ENCODE assay signal across 8 cellular contexts in genomic region chr19:33080761-33081681, GRCh38. TPM values are rescaled to one million over a fixed set of nuclear protein-coding genes. Genes with fewer than 3 reads are reported as not detected.
DNase-seq lines count a peak whose midpoint lies in the region; ATAC-seq and TF ChIP-seq lines count a peak whose summit lies in the region.

Gene GPATCH1 (plus strand): TSS chr19:33081181. CDS start chr19:33081194, 13 bp downstream.

- H3K4me1 Mint-ChIP-seq in HFFc6 (ENCODE audit: low read depth) = peaks cover 29% of the 10 kb centered on the region
- H3K4me1 Mint-ChIP-seq in activated naive CD8-positive, alpha-beta T cell treated with anti-CD3 and anti-CD28 coated beads, Interleukin-2, amount 10 ng/mL, durations not matched to agents 7 days and 5 days = peaks cover 19% of the 10 kb centered on the region

- TF ChIP-seq CTCF in GM06990 (IDR thresholded peaks at IDR 0.05; ENCODE audit: insufficient read depth, low read length, poor library complexity, severe bottlenecking) (no peak), HFFc6 (IDR thresholded peaks at IDR 0.05) (no peak), parathyroid adenoma (IDR thresholded peaks at IDR 0.05) (no peak), tibial artery (IDR thresholded peaks at IDR 0.05) (no peak)

- H3K4me1 ChIP-seq in parathyroid adenoma (peaks cover 10% of the 10 kb centered on the region), tibial artery (peaks cover 0 to 21% (median 13%) of the 10 kb centered on the region in 4 donors)

- peak within 1 kb of the TSS; percentile 100 for H2AFZ ChIP-seq in parathyroid adenoma

- peak within 1 kb of the TSS; percentile 73 for H3K9ac ChIP-seq in parathyroid adenoma

- H3K4me2 ChIP-seq in parathyroid adenoma (ENCODE audit: low read length) = peak within 1 kb of the TSS; percentile 83

- peaks cover 8% of the 10 kb centered on the region for H3K79me2 ChIP-seq in parathyroid adenoma

- peak within 1 kb of the TSS; percentile 96 for H3K4me3 Mint-ChIP-seq in HFFc6
- peak within 1 kb of the TSS; percentile 97 for H3K4me3 Mint-ChIP-seq in activated naive CD8-positive, alpha-beta T cell treated with anti-CD3 and anti-CD28 coated beads, Interleukin-2, amount 10 ng/mL, durations not matched to agents 7 days and 5 days

- no peaks in the 10 kb centered on the region; the same call in 1 of the 2 replicates for H3K27me3 Mint-ChIP-seq in HFFc6 (ENCODE audit: insufficient read depth)
- peaks cover 4% of the 10 kb centered on the region for H3K27me3 Mint-ChIP-seq in activated naive CD8-positive, alpha-beta T cell treated with anti-CD3 and anti-CD28 coated beads, Interleukin-2, amount 10 ng/mL, durations not matched to agents 7 days and 5 days

- no peaks in the 10 kb centered on the region for H3K9me3 Mint-ChIP-seq in HFFc6
- no peaks in the 10 kb centered on the region for H3K9me3 Mint-ChIP-seq in activated naive CD8-positive, alpha-beta T cell treated with anti-CD3 and anti-CD28 coated beads, Interleukin-2, amount 10 ng/mL, durations not matched to agents 7 days and 5 days

- no peaks in the 10 kb centered on the region for H3K27me3 ChIP-seq in GM06990 (replicated peaks; ENCODE audit: control insufficient read depth, insufficient read depth, low read length)
- H3K27me3 ChIP-seq in parathyroid adenoma (ENCODE audit: control insufficient read depth, insufficient read depth, low read length) = no peaks in the 10 kb centered on the region
- no peaks in the 10 kb centered on the region for H3K27me3 ChIP-seq in tibial artery

- intact Hi-C loops in Right ventricle myocardium superior (cut with DNase I) (no loop called here), tibial artery (cut with DNase I; ENCODE audit: low total_unique reads) (no loop called here)

- DNase-seq in GM06990 (ENCODE audit: extremely low read depth, insufficient read length) = peak; percentile 90
- DNase-seq in HFFc6 = peak; percentile 83
- peak; percentile 76 for DNase-seq in NCI-H1048 (lab: John Stamatoyannopoulos, UW)
- DNase-seq in SW 1271 (lab: John Stamatoyannopoulos, UW) = peak; percentile 47 to 80
- DNase-seq in activated naive CD8-positive, alpha-beta T cell treated with anti-CD3 and anti-CD28 coated beads, Interleukin-2, amount 10 ng/mL, durations not matched to agents 7 days and 5 days = peak; percentile 94
- DNase-seq in Right ventricle myocardium superior = peak; percentile 94
- peak; percentile 85 to 90 for DNase-seq in tibial artery

- H3K27ac Mint-ChIP-seq in HFFc6 = peak within 1 kb of the TSS; percentile 89
- H3K27ac Mint-ChIP-seq in activated naive CD8-positive, alpha-beta T cell treated with anti-CD3 and anti-CD28 coated beads, Interleukin-2, amount 10 ng/mL, durations not matched to agents 7 days and 5 days = peak within 1 kb of the TSS; percentile 94

- H3K36me3 ChIP-seq in GM06990 (ENCODE audit: control insufficient read depth, insufficient read depth, low read length) = no peaks in the 10 kb centered on the region; the same call in 1 of the 2 replicates
- no peaks in the 10 kb centered on the region for H3K36me3 ChIP-seq in parathyroid adenoma (ENCODE audit: control insufficient read depth, insufficient read depth, low read length)
- H3K36me3 ChIP-seq in tibial artery = peaks cover 0 to 5% (median 0%) of the 10 kb centered on the region in 3 donors

- peak within 1 kb of the TSS; percentile 86 for H3K27ac ChIP-seq in parathyroid adenoma
- H3K27ac ChIP-seq in tibial artery = peak within 1 kb of the TSS; percentile 80 to 89

- no peaks in the 10 kb centered on the region for H3K36me3 Mint-ChIP-seq in HFFc6 (ENCODE audit: low read depth)
- peaks cover 3% of the 10 kb centered on the region for H3K36me3 Mint-ChIP-seq in activated naive CD8-positive, alpha-beta T cell treated with anti-CD3 and anti-CD28 coated beads, Interleukin-2, amount 10 ng/mL, durations not matched to agents 7 days and 5 days

- peak; percentile 95 for ATAC-seq in activated naive CD8-positive, alpha-beta T cell treated with anti-CD3 and anti-CD28 coated beads, Interleukin-2, amount 10 ng/mL, durations not matched to agents 7 days and 5 days (ENCODE audit: low read depth)
- peak; percentile 98 for ATAC-seq in Right ventricle myocardium superior (ENCODE audit: poor library complexity)

- H3K9me3 ChIP-seq in parathyroid adenoma (ENCODE audit: control insufficient read depth, low read length) (no peaks in the 10 kb centered on the region), tibial artery (no peaks in the 10 kb centered on the region)

- POLR2A ChIA-PET in activated naive CD8-positive, alpha-beta T cell treated with anti-CD3 and anti-CD28 coated beads, Interleukin-2, amount 10 ng/mL, durations not matched to agents 7 days and 5 days (lab: Charles Lee) = interaction anchor here (1.1 to 1.8 kb wide), 5 partner anchors 17 to 105 kb away, joined by 3 to 6 read pairs (median 4); partner anchors contain the start of gene RHPN2

- H3K4me3 ChIP-seq in GM06990 (replicated peaks; ENCODE audit: low read depth, low read length) (peak within 1 kb of the TSS; percentile 92), parathyroid adenoma (ENCODE audit: low read depth, low read length) (peak within 1 kb of the TSS; percentile 80), tibial artery (peak within 1 kb of the TSS; percentile 93 to 98)

RNA-seq across cellular contexts. Expression of gene GPATCH1, which starts in this region (rescaled TPM):
- 1 to 10 TPM; 5.9 to 7.8 (median 7.0) TPM for total RNA-seq in HFFc6 (2021; fragmentation: NEBNext Ultra II Directional; extraction: Animal tissue kit (Norgen Biotek cat#: 25700))
- total RNA-seq in activated naive CD8-positive, alpha-beta T cell treated with anti-CD3 and anti-CD28 coated beads, Interleukin-2, amount 10 ng/mL, durations not matched to agents 7 days and 5 days = 10 to 100 TPM; 14.0 to 14.7 TPM
- 6.0 TPM for total RNA-seq in Right ventricle myocardium superior

Comparison
In these comparisons a context has a peak if more than half of its experiments do, and no peak if none do; other contexts are left out.
1. Peak in every context shown above with its lines: DNase-seq, ATAC-seq, H3K4me3 ChIP-seq and H3K27ac ChIP-seq.